In the genomic region with DNA sequence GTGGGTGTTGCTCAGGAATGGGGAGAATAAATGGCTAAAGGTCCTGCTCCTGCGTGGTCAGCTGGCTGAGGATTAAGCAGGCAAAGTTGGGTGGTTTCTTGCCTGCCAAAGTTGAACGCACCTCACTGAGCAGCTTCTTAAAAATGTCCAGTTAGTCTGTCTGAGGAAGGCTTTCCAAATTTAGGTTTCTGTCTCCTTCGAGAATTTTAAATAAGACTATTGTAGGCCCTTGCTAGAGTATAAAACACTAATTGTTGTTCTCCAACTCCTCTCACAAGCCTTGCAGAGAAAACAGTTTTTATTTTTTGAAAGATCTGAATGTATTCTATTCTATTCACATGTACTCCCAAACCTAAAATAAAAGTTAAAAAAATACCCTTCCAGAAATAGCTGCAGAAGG, we compare ENCODE assay signal across 24 cellular contexts.
"Had no signal": no experiment of that assay in that cellular context is flagged by ENCODE, and none has a peak within 500 bp of the region (broad histone marks: within the 10 kb centered on the region; RNA-seq: fewer than 3 reads in every experiment).

No MANE protein-coding gene starts in this region.

- DNase-seq: activated CD4-positive, alpha-beta T cell treated with anti-CD3 and anti-CD28 coated beads for 36 hours; activated CD4-positive, CD25-positive, alpha-beta regulatory T cell; activated CD8-positive, alpha-beta memory T cell treated with anti-CD3 and anti-CD28 coated beads, Interleukin-2, amount 10 ng/mL, durations not matched to agents 7 days and 5 days; activated CD8-positive, alpha-beta T cell treated with anti-CD3 and anti-CD28 coated beads, Interleukin-2, amount 10 ng/mL, durations not matched to agents 7 days and 5 days; activated effector memory CD4-positive, alpha-beta T cell treated with Interleukin-2 at 50 U/mL for 16 hours; activated naive CD4-positive, alpha-beta T cell treated with Interleukin-2 at 50 U/mL for 16 hours; activated T-cell treated with anti-CD3 and anti-CD28 coated beads, Interleukin-2, amount 50 U/mL, for 72 hours; aorta; body of pancreas; endodermal cell; glutamatergic neuron; left cardiac atrium; left ventricle myocardium superior; naive B cell; nephron progenitor cell; ovary; right cardiac atrium; spleen; stimulated activated CD4-positive, alpha-beta T cell treated with anti-CD3 and anti-CD28 coated beads, Interleukin-2, amount 100 ng/mL, for 48 hours; stimulated activated naive CD4-positive, alpha-beta T cell treated with Interleukin-2 at 50 U/mL for 16 hours; testis; transverse colon had no signal

- ATAC-seq: activated CD4-positive, alpha-beta T cell treated with anti-CD3 and anti-CD28 coated beads for 36 hours; activated CD8-positive, alpha-beta memory T cell treated with anti-CD3 and anti-CD28 coated beads, Interleukin-2, amount 10 ng/mL, durations not matched to agents 7 days and 5 days; activated CD8-positive, alpha-beta T cell treated with anti-CD3 and anti-CD28 coated beads, Interleukin-2, amount 10 ng/mL, durations not matched to agents 7 days and 5 days; activated T-cell treated with anti-CD3 and anti-CD28 coated beads, Interleukin-2, amount 50 U/mL, for 72 hours; body of pancreas; esophagus mucosa; left cardiac atrium; left ventricle myocardium superior; right cardiac atrium had no signal

- H3K4me1 ChIP-seq: spleen, testis, transverse colon had no signal

- H3K36me3 ChIP-seq: cardiac muscle cell, ovary, spleen, transverse colon had no signal

- H3K9me3 ChIP-seq: body of pancreas, ovary, spleen, testis, transverse colon had no signal

- H3K27ac ChIP-seq: body of pancreas, cardiac muscle cell, ovary, testis, transverse colon had no signal

- H3K27me3 ChIP-seq: body of pancreas, cardiac muscle cell, ovary, spleen, testis, transverse colon had no signal

- H3K4me3 ChIP-seq: body of pancreas, cardiac muscle cell, ovary, spleen, testis, transverse colon had no signal
